Comparison of ENCODE assay signal across 8 cellular contexts in genomic region chr17:12256380-12256995, GRCh38.
DNase-seq lines count a peak whose midpoint lies in the region; ATAC-seq, FAIRE-seq and TF ChIP-seq lines count a peak whose summit lies in the region.

No MANE protein-coding gene starts in this region.

- POLR2A ChIA-PET in HEK293T (lab: Yijun Ruan, JAX), result no interaction called here

- no peaks in the 10 kb centered on the region for H3K27me3 ChIP-seq in bronchial epithelial cell (ENCODE audit: control insufficient read depth, insufficient read depth, low read length)

- CTCF ChIA-PET in HEK293T (lab: Yijun Ruan, JAX), result no interaction called here

- peak; percentile 59 for TF ChIP-seq CTCF in bronchial epithelial cell (IDR thresholded peaks at IDR 0.05; ENCODE audit: insufficient read depth, low read length, severe bottlenecking)

- FAIRE-seq in bronchial epithelial cell (lab: Jason Lieb, UNC), result no peak
- no peak for FAIRE-seq in urothelium cell line (lab: Jason Lieb, UNC)

- DNase-seq in DMS53 (lab: John Stamatoyannopoulos, UW) (peak; percentile 31), DMS53 treated with DMSO at 0.1 percent for 48 hours (lab: John Stamatoyannopoulos, UW; ENCODE audit: unreplicated experiment) (no peak), HEK293T (ENCODE audit: extremely low spot score) (peak; percentile 37), NCI-H748 (lab: John Stamatoyannopoulos, UW; ENCODE audit: unreplicated experiment) (peak; percentile 42), bronchial epithelial cell (ENCODE audit: low read depth) (peak; percentile 49), left lobe of liver (ENCODE audit: low spot score) (no peak), urothelium cell line (ENCODE audit: low spot score) (peak; percentile 23)
- DNase-seq in stimulated activated CD4-positive, alpha-beta T cell treated with anti-CD3 and anti-CD28 coated beads, Interleukin-4, amount 100 ng/mL, for 4 hours, result no peak

- peak; percentile 82 for ATAC-seq in left lobe of liver

- no peaks in the 10 kb centered on the region for H3K36me3 ChIP-seq in bronchial epithelial cell (ENCODE audit: control insufficient read depth, insufficient read depth, low read length)

- H3K4me3 ChIP-seq in bronchial epithelial cell (ENCODE audit: low read depth, low read length), result no peak overlapping the region

TF ChIP-seq in HEK293T, 16 proteins besides CTCF, POLR2A, EP300 and RAD21:
- no peak for TF ChIP-seq SP1 (IDR thresholded peaks at IDR 0.05)
- no peak for TF ChIP-seq ELF4 (IDR thresholded peaks at IDR 0.05)
- TF ChIP-seq FOXK2 (IDR thresholded peaks at IDR 0.05), result no peak
- TF ChIP-seq PKNOX1 (IDR thresholded peaks at IDR 0.05), result no peak
- no peak for TF ChIP-seq SUZ12 (IDR thresholded peaks at IDR 0.05)
- no peak for TF ChIP-seq HDGF (IDR thresholded peaks at IDR 0.05; ENCODE audit: borderline replicate concordance)
- no peak for TF ChIP-seq ARNT (IDR thresholded peaks at IDR 0.05)
- TF ChIP-seq TARDBP (IDR thresholded peaks at IDR 0.05), result no peak
- no peak for TF ChIP-seq FOXM1 (IDR thresholded peaks at IDR 0.05; ENCODE audit: borderline replicate concordance)
- TF ChIP-seq FOXA1 (IDR thresholded peaks at IDR 0.05), result no peak
- TF ChIP-seq L3MBTL2 (conservative IDR thresholded peaks at IDR 0.05), result no peak
- no peak for TF ChIP-seq CTBP1 (IDR thresholded peaks at IDR 0.05; ENCODE audit: borderline replicate concordance)
- TF ChIP-seq BHLHE40 (IDR thresholded peaks at IDR 0.05; ENCODE audit: borderline replicate concordance), result no peak
- no peak for TF ChIP-seq NFRKB (IDR thresholded peaks at IDR 0.05)
- TF ChIP-seq ZNF384 (IDR thresholded peaks at IDR 0.05), result no peak
- no peak for TF ChIP-seq LEF1 (IDR thresholded peaks at IDR 0.05; ENCODE audit: borderline replicate concordance)

Comparison
In these comparisons a context has a peak if more than half of its experiments do, and no peak if none do; other contexts are left out.
1. DNase-seq: peak in DMS53 (single experiment), HEK293T (single experiment), NCI-H748 (single experiment), bronchial epithelial cell (single experiment) and urothelium cell line (single experiment); none in DMS53 treated with DMSO at 0.1 percent for 48 hours (single experiment), left lobe of liver (single experiment) and stimulated activated CD4-positive, alpha-beta T cell treated with anti-CD3 and anti-CD28 coated beads, Interleukin-4, amount 100 ng/mL, for 4 hours (0 of 2).